31 cellular contexts compared by ENCODE assay signal in the genomic region with DNA sequence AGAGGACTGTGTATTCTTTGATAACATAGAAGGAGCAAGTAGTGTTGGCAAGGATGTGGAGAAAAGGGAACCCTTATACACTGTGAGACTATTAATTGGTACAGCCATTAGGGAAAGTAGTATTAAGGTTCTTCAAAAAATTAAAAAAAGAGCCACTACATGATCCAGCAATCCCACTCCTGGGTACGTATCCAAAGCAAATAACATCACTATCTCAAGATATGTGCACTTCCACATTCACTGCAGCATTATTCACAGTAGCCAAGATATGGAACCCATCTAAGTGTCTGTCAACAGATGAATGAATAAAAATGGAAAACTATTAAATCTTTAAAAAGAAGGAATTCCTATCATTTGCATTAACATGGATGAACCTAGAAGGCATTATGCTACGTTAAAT.
"Had no signal": no experiment of that assay in that cellular context is flagged by ENCODE, and none has a peak within 500 bp of the region (broad histone marks: within the 10 kb centered on the region; RNA-seq: fewer than 3 reads in every experiment).

No MANE protein-coding gene starts in this region.

- H3K4me1 ChIP-seq: parathyroid adenoma, psoas muscle, right lobe of liver, sigmoid colon, testis, tibial artery, transverse colon, upper lobe of right lung, uterus had no signal

- H3K36me3 Mint-ChIP-seq: naive thymus-derived CD8-positive, alpha-beta T cell; natural killer cell treated with Interleukin-12 subunit alpha and Interleukin-12 subunit beta and Interleukin-15 and Interleukin-18, amount 100 ng/mL, for 72 hours; stimulated activated effector memory CD8-positive, alpha-beta T cell treated with anti-CD3 and anti-CD28 coated beads, Interleukin-12 subunit alpha, Interleukin-12 subunit beta, amount 100 ng/mL, for 72 hours; stimulated activated naive B cell treated with anti-CD40 and anti-IgM and Interleukin-4, amounts not matched to agents 10 μg/mL and 1 μg/mL and 100 μg/mL, for 72 hours; type B pancreatic cell had no signal

- H3K4me1 Mint-ChIP-seq: naive thymus-derived CD8-positive, alpha-beta T cell; nephron progenitor cell; neural crest cell; stimulated activated effector memory CD8-positive, alpha-beta T cell treated with anti-CD3 and anti-CD28 coated beads, Interleukin-12 subunit alpha, Interleukin-12 subunit beta, amount 100 ng/mL, for 72 hours; stimulated activated naive B cell treated with anti-CD40 and anti-IgM and Interleukin-4, amounts not matched to agents 10 μg/mL and 1 μg/mL and 100 μg/mL, for 72 hours had no signal

- H3K4me3 Mint-ChIP-seq: naive thymus-derived CD8-positive, alpha-beta T cell; natural killer cell treated with Interleukin-12 subunit alpha and Interleukin-12 subunit beta and Interleukin-15 and Interleukin-18, amount 100 ng/mL, for 72 hours; nephron progenitor cell; neural crest cell; stimulated activated effector memory CD8-positive, alpha-beta T cell treated with anti-CD3 and anti-CD28 coated beads, Interleukin-12 subunit alpha, Interleukin-12 subunit beta, amount 100 ng/mL, for 72 hours; stimulated activated naive B cell treated with anti-CD40 and anti-IgM and Interleukin-4, amounts not matched to agents 10 μg/mL and 1 μg/mL and 100 μg/mL, for 72 hours; stimulated activated naive CD8-positive, alpha-beta T cell treated with anti-CD3 and anti-CD28 coated beads, Interleukin-15, Interleukin-2, amounts not matched to agents 100 ng/mL and 50 ng/mL, for 24 hours; type B pancreatic cell had no signal

- DNase-seq: naive thymus-derived CD8-positive, alpha-beta T cell; nephron progenitor cell; nucleus accumbens; ovary; posterior cingulate gyrus; psoas muscle; right cardiac atrium; right lobe of liver; sigmoid colon; stimulated activated CD4-positive, alpha-beta T cell treated with anti-CD3 and anti-CD28 coated beads, Interleukin-15, amount 100 ng/mL, for 24 hours; stimulated activated CD4-positive, alpha-beta T cell treated with anti-CD3 and anti-CD28 coated beads, Interleukin-2, amount 100 ng/mL, for 24 hours; stimulated activated CD4-positive, alpha-beta T cell treated with anti-CD3 and anti-CD28 coated beads, Interleukin-2, amount 100 ng/mL, for 48 hours; stimulated activated CD4-positive, alpha-beta T cell treated with anti-CD3 and anti-CD28 coated beads, Interleukin-4, amount 100 ng/mL, for 24 hours; stimulated activated naive B cell treated with anti-CD40 and anti-IgM and Interleukin-4, amounts not matched to agents 10 μg/mL and 1 μg/mL and 100 μg/mL, for 72 hours; stimulated activated naive CD4-positive, alpha-beta T cell treated with Interleukin-2 at 50 U/mL for 16 hours; stomach; testis; tibial artery; transverse colon; upper lobe of right lung; uterus had no signal

- H3K9me3 ChIP-seq: neutrophil, ovary, psoas muscle, right lobe of liver, sigmoid colon, stomach, suprapubic skin, testis, tibial artery, transverse colon, upper lobe of right lung, uterus had no signal

- H3K27me3 ChIP-seq: neutrophil, ovary, right lobe of liver, sigmoid colon, stomach, suprapubic skin, testis, tibial artery, transverse colon, upper lobe of right lung, uterus had no signal

- H3K79me2 ChIP-seq: parathyroid adenoma had no signal

- ATAC-seq: naive thymus-derived CD8-positive, alpha-beta T cell; natural killer cell treated with Interleukin-12 subunit alpha and Interleukin-12 subunit beta and Interleukin-15 and Interleukin-18, amount 100 ng/mL, for 72 hours; psoas muscle; right lobe of liver; stimulated activated effector memory CD8-positive, alpha-beta T cell treated with anti-CD3 and anti-CD28 coated beads, Interleukin-12 subunit alpha, Interleukin-12 subunit beta, amount 100 ng/mL, for 72 hours; stimulated activated naive B cell treated with anti-CD40 and anti-IgM and Interleukin-4, amounts not matched to agents 10 μg/mL and 1 μg/mL and 100 μg/mL, for 72 hours; upper lobe of right lung had no signal

- H2AFZ ChIP-seq: parathyroid adenoma had no signal

- H3K27ac Mint-ChIP-seq: naive thymus-derived CD8-positive, alpha-beta T cell; natural killer cell treated with Interleukin-12 subunit alpha and Interleukin-12 subunit beta and Interleukin-15 and Interleukin-18, amount 100 ng/mL, for 72 hours; nephron progenitor cell; progenitor cell of endocrine pancreas; stimulated activated effector memory CD8-positive, alpha-beta T cell treated with anti-CD3 and anti-CD28 coated beads, Interleukin-12 subunit alpha, Interleukin-12 subunit beta, amount 100 ng/mL, for 72 hours; stimulated activated naive B cell treated with anti-CD40 and anti-IgM and Interleukin-4, amounts not matched to agents 10 μg/mL and 1 μg/mL and 100 μg/mL, for 72 hours; stimulated activated naive CD8-positive, alpha-beta T cell treated with anti-CD3 and anti-CD28 coated beads, Interleukin-15, Interleukin-2, amounts not matched to agents 100 ng/mL and 50 ng/mL, for 24 hours; type B pancreatic cell had no signal

- H3K9me3 Mint-ChIP-seq: nephron progenitor cell; neural crest cell; stimulated activated naive B cell treated with anti-CD40 and anti-IgM and Interleukin-4, amounts not matched to agents 10 μg/mL and 1 μg/mL and 100 μg/mL, for 72 hours; stimulated activated naive CD8-positive, alpha-beta T cell treated with anti-CD3 and anti-CD28 coated beads, Interleukin-15, Interleukin-2, amounts not matched to agents 100 ng/mL and 50 ng/mL, for 24 hours; type B pancreatic cell had no signal

- H3K36me3 ChIP-seq: neutrophil, ovary, right lobe of liver, sigmoid colon, stomach, suprapubic skin, tibial artery, transverse colon, upper lobe of right lung, uterus had no signal

- H3K9ac ChIP-seq: parathyroid adenoma had no signal

- H3K27ac ChIP-seq: neutrophil, ovary, parathyroid adenoma, psoas muscle, right lobe of liver, sigmoid colon, stomach, suprapubic skin, testis, tibial artery, transverse colon, upper lobe of right lung, uterus had no signal

- H3K4me3 ChIP-seq: ovary, psoas muscle, right lobe of liver, sigmoid colon, stomach, suprapubic skin, testis, tibial artery, transverse colon, upper lobe of right lung, uterus had no signal

- FAIRE-seq: small intestine had no signal

- H3K27me3 Mint-ChIP-seq: natural killer cell treated with Interleukin-12 subunit alpha and Interleukin-12 subunit beta and Interleukin-15 and Interleukin-18, amount 100 ng/mL, for 72 hours; progenitor cell of endocrine pancreas; stimulated activated naive B cell treated with anti-CD40 and anti-IgM and Interleukin-4, amounts not matched to agents 10 μg/mL and 1 μg/mL and 100 μg/mL, for 72 hours; stimulated activated naive CD8-positive, alpha-beta T cell treated with anti-CD3 and anti-CD28 coated beads, Interleukin-15, Interleukin-2, amounts not matched to agents 100 ng/mL and 50 ng/mL, for 24 hours; type B pancreatic cell had no signal
